ENCODE assay signal across 10 cellular contexts in the genomic region with DNA sequence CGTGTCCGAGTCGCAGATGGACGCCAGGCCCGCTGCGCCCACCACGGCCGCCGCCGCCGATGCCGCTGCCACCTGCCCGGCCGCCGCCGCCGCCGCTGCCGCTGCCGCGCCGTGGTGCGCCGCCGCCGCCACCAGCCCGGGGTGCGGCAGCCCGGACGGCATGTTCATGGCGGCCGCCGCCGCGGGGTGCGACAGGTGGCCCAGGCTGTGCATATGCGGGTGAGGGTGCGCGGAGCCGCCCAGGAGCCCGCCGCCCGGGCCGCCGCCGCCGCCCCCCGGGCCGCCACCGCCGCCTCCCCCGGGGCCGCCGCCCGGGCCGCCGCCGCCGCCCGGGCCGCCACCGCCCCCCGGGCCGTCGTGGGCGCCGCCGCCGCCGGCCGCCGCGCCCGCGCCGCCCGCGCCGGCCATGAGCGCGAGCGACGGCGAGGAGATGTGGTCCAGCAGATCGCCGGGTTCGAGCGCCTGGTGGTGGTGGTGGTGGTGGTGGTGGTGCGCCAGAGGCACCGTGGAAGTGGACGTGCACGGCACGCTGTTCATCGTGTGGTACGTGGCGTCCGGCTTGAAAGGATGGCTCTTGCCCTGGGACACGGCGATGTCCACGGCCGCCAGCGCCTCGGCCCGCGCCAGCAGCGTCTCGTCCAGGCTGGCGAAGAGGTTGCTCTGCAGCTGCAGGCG. TPM values are rescaled to one million over a fixed set of nuclear protein-coding genes. Genes with fewer than 3 reads are reported as not detected.
A peak's percentile ranks its signal among the peaks of the same experiment; 100 is the strongest.
DNase-seq lines count a peak whose midpoint lies in the region; ATAC-seq and TF ChIP-seq lines count a peak whose summit lies in the region.
"Had no signal": no experiment of that assay in that cellular context is flagged by ENCODE, and none has a peak within 500 bp of the region (broad histone marks: within the 10 kb centered on the region; RNA-seq: fewer than 3 reads in every experiment).

No MANE protein-coding gene starts in this region.

- WGBS in spleen, 5 donors = 1 to 3% (median 2%) methylated on average over 28 to 109 of the region's 109 CpGs

- peak overlapping the region; percentile 59 for H3K4me3 Mint-ChIP-seq in activated CD8-positive, alpha-beta memory T cell treated with anti-CD3 and anti-CD28 coated beads, Interleukin-2, amount 10 ng/mL, durations not matched to agents 7 days and 5 days
- H3K4me3 Mint-ChIP-seq in glutamatergic neuron (ENCODE audit: unreplicated experiment) = peak overlapping the region; percentile 98

- H3K9me2 ChIP-seq in OCI-LY1 (ENCODE audit: low read depth, low read length) = no peaks in the 10 kb centered on the region

- H3K4me2 ChIP-seq in OCI-LY1 (ENCODE audit: low read length) = peak overlapping the region; percentile 90

- H3K27ac ChIP-seq in OCI-LY1 (ENCODE audit: low read depth, low read length, poor library complexity, severe bottlenecking) = no peak overlapping the region
- no peak overlapping the region for H3K27ac ChIP-seq in spleen
- H3K27ac ChIP-seq: C4-2B had no signal

- peak overlapping the region; percentile 74; the same call in 1 of the 2 replicates for H3K9ac ChIP-seq in OCI-LY1 (ENCODE audit: low read length)

- H3K9me3 ChIP-seq in OCI-LY1 (ENCODE audit: low read length) (no peaks in the 10 kb centered on the region), spleen (peaks cover 0 to 10% (median 0%) of the 10 kb centered on the region in 8 donors), MG63 (no peaks in the 10 kb centered on the region)

- peak overlapping the region; percentile 65 for H3K27ac Mint-ChIP-seq in activated CD8-positive, alpha-beta memory T cell treated with anti-CD3 and anti-CD28 coated beads, Interleukin-2, amount 10 ng/mL, durations not matched to agents 7 days and 5 days
- peak overlapping the region; percentile 96 for H3K27ac Mint-ChIP-seq in glutamatergic neuron (ENCODE audit: unreplicated experiment)

- H3K27me3 ChIP-seq in OCI-LY1 (ENCODE audit: insufficient read depth, low read length) = no peaks in the 10 kb centered on the region; the same call in 1 of the 2 replicates
- peaks cover 28 to 97% (median 95%) of the 10 kb centered on the region in 7 donors for H3K27me3 ChIP-seq in spleen (replicated peaks in 1 of 7)
- H3K27me3 ChIP-seq in MG63 = peaks cover 86% of the 10 kb centered on the region

- H3K9me3 Mint-ChIP-seq in activated CD8-positive, alpha-beta memory T cell treated with anti-CD3 and anti-CD28 coated beads, Interleukin-2, amount 10 ng/mL, durations not matched to agents 7 days and 5 days (ENCODE audit: low read depth) = no peaks in the 10 kb centered on the region
- H3K9me3 Mint-ChIP-seq in glutamatergic neuron (ENCODE audit: unreplicated experiment) = peaks cover 54% of the 10 kb centered on the region

- CTCF ChIA-PET in activated CD8-positive, alpha-beta memory T cell treated with anti-CD3 and anti-CD28 coated beads, Interleukin-2, amount 10 ng/mL, durations not matched to agents 7 days and 5 days (lab: Charles Lee) = no interaction called here

- TF ChIP-seq CTCF in OCI-LY1 (IDR thresholded peaks at IDR 0.05; ENCODE audit: low read length) = no peak
- no peak for TF ChIP-seq CTCF in glutamatergic neuron (IDR thresholded peaks at IDR 0.05; ENCODE audit: partially characterized antibody, unreplicated experiment)
- no peak for TF ChIP-seq CTCF in spleen (IDR thresholded peaks at IDR 0.05 in 8 of 11, conservative IDR thresholded peaks at IDR 0.05 in 3 of 11)

- no peak for ATAC-seq in activated CD8-positive, alpha-beta memory T cell treated with anti-CD3 and anti-CD28 coated beads, Interleukin-2, amount 10 ng/mL, durations not matched to agents 7 days and 5 days

- H3K27me3 Mint-ChIP-seq in activated CD8-positive, alpha-beta memory T cell treated with anti-CD3 and anti-CD28 coated beads, Interleukin-2, amount 10 ng/mL, durations not matched to agents 7 days and 5 days = peaks cover 90% of the 10 kb centered on the region
- peaks cover 55% of the 10 kb centered on the region for H3K27me3 Mint-ChIP-seq in glutamatergic neuron (ENCODE audit: unreplicated experiment)

- H3K4me1 ChIP-seq in OCI-LY1 (ENCODE audit: insufficient read depth, low read length, severe bottlenecking) = peaks cover 14% of the 10 kb centered on the region
- H3K4me1 ChIP-seq in spleen = peaks cover 4 to 57% (median 36%) of the 10 kb centered on the region in 6 donors

- no peaks in the 10 kb centered on the region for H3F3A ChIP-seq in OCI-LY1 (ENCODE audit: insufficient read depth, low read length)

- no peaks in the 10 kb centered on the region; the same call in 1 of the 2 replicates for H4K20me1 ChIP-seq in OCI-LY1 (ENCODE audit: insufficient read depth, low read length)

- intact Hi-C loops in spleen (cut with DNase I; ENCODE audit: low total_unique reads) = no loop called here

- DNase-seq in activated CD8-positive, alpha-beta memory T cell treated with anti-CD3 and anti-CD28 coated beads, Interleukin-2, amount 10 ng/mL, durations not matched to agents 7 days and 5 days = no peak
- DNase-seq in activated CD8-positive, alpha-beta memory T cell treated with anti-CD3 and anti-CD28 coated beads, Interleukin-2, amount 50 U/mL, for 4 hours = no peak
- no peak for DNase-seq in glutamatergic neuron
- peak; percentile 71 for DNase-seq in spleen
- no peak for DNase-seq in occipital lobe (lab: John Stamatoyannopoulos, UW)
- no peak for DNase-seq in MG63
- DNase-seq in HPDE6-E6E7 (ENCODE audit: extremely low spot score) = no peak
- DNase-seq: central memory CD4-positive, alpha-beta T cell had no signal

- TF ChIP-seq POLR2A in spleen (IDR thresholded peaks at IDR 0.05) = no peak

- no peaks in the 10 kb centered on the region for H3K79me2 ChIP-seq in OCI-LY1 (ENCODE audit: insufficient read depth, low read length)

- no peak overlapping the region for H2AFZ ChIP-seq in OCI-LY1 (ENCODE audit: low read length)

- H3K36me3 Mint-ChIP-seq in activated CD8-positive, alpha-beta memory T cell treated with anti-CD3 and anti-CD28 coated beads, Interleukin-2, amount 10 ng/mL, durations not matched to agents 7 days and 5 days = peaks cover 7% of the 10 kb centered on the region
- peaks cover 18% of the 10 kb centered on the region for H3K36me3 Mint-ChIP-seq in glutamatergic neuron (ENCODE audit: unreplicated experiment)

- H3K36me3 ChIP-seq in OCI-LY1 (ENCODE audit: insufficient read depth, low read length) (peaks cover 7% of the 10 kb centered on the region; the same call in 1 of the 2 replicates), spleen (no peaks in the 10 kb centered on the region), MG63 (no peaks in the 10 kb centered on the region)

- H3K4me1 Mint-ChIP-seq in activated CD8-positive, alpha-beta memory T cell treated with anti-CD3 and anti-CD28 coated beads, Interleukin-2, amount 10 ng/mL, durations not matched to agents 7 days and 5 days = peaks cover 33% of the 10 kb centered on the region
- H3K4me1 Mint-ChIP-seq in glutamatergic neuron (ENCODE audit: low read depth, unreplicated experiment) = peaks cover 46% of the 10 kb centered on the region

- H3K4me3 ChIP-seq in OCI-LY1 (ENCODE audit: low read depth, low read length, poor library complexity, severe bottlenecking) (peak overlapping the region; percentile 80), spleen (peak overlapping the region in 6 of 8 donors; percentile 19 to 74 (median 48)), MG63 (no peak overlapping the region)

RNA-seq across cellular contexts. Expression of a gene that starts 1.3 kb away (rescaled TPM):
- under 1 TPM; 0.18 to 0.23 TPM for total RNA-seq in activated CD8-positive, alpha-beta memory T cell treated with anti-CD3 and anti-CD28 coated beads, Interleukin-2, amount 10 ng/mL, durations not matched to agents 7 days and 5 days
- total RNA-seq in glutamatergic neuron (ENCODE audit: unreplicated experiment) = 125 TPM
- total RNA-seq in spleen = under 1 TPM in 1 of 7 donors, not detected in 6; 0.07 TPM
- under 1 TPM; 0.03 to 0.17 (median 0.09) TPM for polyA plus RNA-seq in spleen
- under 0.01 TPM for total RNA-seq in occipital lobe
- not detected in 2 replicates for total RNA-seq in MG63 (2014; rRNA removed; shearing (Covaris generic); ENCODE audit: low replicate concordance)

RNA-seq across cellular contexts. Expression of a gene that starts 56.9 kb away (rescaled TPM):
- 10 to 100 TPM; 18.1 to 21.1 TPM for total RNA-seq in activated CD8-positive, alpha-beta memory T cell treated with anti-CD3 and anti-CD28 coated beads, Interleukin-2, amount 10 ng/mL, durations not matched to agents 7 days and 5 days
- total RNA-seq in glutamatergic neuron (ENCODE audit: unreplicated experiment) (16.7 TPM), spleen (10 to 100 TPM; 11.5 to 14.7 (median 12.9) TPM), occipital lobe (76.0 TPM)
- 1 to 10 TPM; 4.1 to 7.0 (median 5.0) TPM for polyA plus RNA-seq in spleen
- total RNA-seq in MG63 (2014; rRNA removed; shearing (Covaris generic); ENCODE audit: low replicate concordance) = 4.8 and 13.0 TPM in 2 replicates

Comparison
In these comparisons a context has a peak if more than half of its experiments do, and no peak if none do; other contexts are left out.
1. RNA of a gene that starts 1.3 kb away (total RNA-seq): 125 TPM in glutamatergic neuron (single experiment); 0.18 to 0.23 TPM in activated CD8-positive, alpha-beta memory T cell treated with anti-CD3 and anti-CD28 coated beads, Interleukin-2, amount 10 ng/mL, durations not matched to agents 7 days and 5 days, 0.07 TPM in spleen, under 0.01 TPM in occipital lobe (single experiment) and not detected in MG63; every median in the first group is over 100 times any median in the second.